ENCODE assay signal across 14 cellular contexts in genomic region chr17:2223617-2223927, GRCh38.
DNase-seq lines count a peak whose midpoint lies in the region; ATAC-seq, FAIRE-seq and TF ChIP-seq lines count a peak whose summit lies in the region.
"Had no signal": no experiment of that assay in that cellular context is flagged by ENCODE, and none has a peak within 500 bp of the region (broad histone marks: within the 10 kb centered on the region; RNA-seq: fewer than 3 reads in every experiment).

No MANE protein-coding gene starts in this region.

- dilution Hi-C loops in keratinocyte (cut with MboI; ENCODE audit: extremely low pct_ligation_motif_present, low sequenced_read_pairs), result no loop called here

- H3K27ac ChIP-seq in keratinocyte (ENCODE audit: control insufficient read depth, insufficient read depth, low read length), result no peak overlapping the region

- no peaks in the 10 kb centered on the region for H3K79me2 ChIP-seq in keratinocyte (ENCODE audit: control insufficient read depth, insufficient read depth, low read length)

- no peaks in the 10 kb centered on the region for H3K9me1 ChIP-seq in keratinocyte (ENCODE audit: control insufficient read depth, extremely low read depth, insufficient read depth, low read length)

- H3K4me2 ChIP-seq in keratinocyte (ENCODE audit: control insufficient read depth, extremely low read depth, insufficient read depth, low read depth, low read length), result peak overlapping the region; percentile 19

- H3K4me3 ChIP-seq in keratinocyte (ENCODE audit: control insufficient read depth in 2 of 3, extremely low read depth in 1 of 3, insufficient read depth in 2 of 3, low read depth in 1 of 3, low read length in 3 of 3), result no peak overlapping the region
- H3K4me3 ChIP-seq: coronary artery had no signal

- no peak overlapping the region for H3K9ac ChIP-seq in keratinocyte (ENCODE audit: control insufficient read depth, extremely low read depth, insufficient read depth, low read length)

- H3K9me3 Mint-ChIP-seq in T-helper 2 cell treated with Interferon-gamma antibody and Interleukin-4, amounts not matched to agents 5 μg/mL and 100 μg/mL, for 36 hours, result no peaks in the 10 kb centered on the region
- H3K9me3 Mint-ChIP-seq in activated T-helper 2 cell treated with anti-CD3 and anti-CD28 coated beads, Interferon-gamma antibody, Interleukin-2, Interleukin-4, amounts not matched to agents 10 μg/mL and 5 μg/mL and 100 μg/mL, durations not matched to agents 14 hours and 24 hours and 36 hours, result no peaks in the 10 kb centered on the region
- no peaks in the 10 kb centered on the region for H3K9me3 Mint-ChIP-seq in stimulated activated effector memory CD8-positive, alpha-beta T cell treated with anti-CD3 and anti-CD28 coated beads, Interleukin-12 subunit alpha, Interleukin-12 subunit beta, amount 100 ng/mL, for 72 hours
- H3K9me3 Mint-ChIP-seq: activated B cell treated with CpG ODN at 0.5 μM for 24 hours had no signal

- intact Hi-C loops in activated T-helper 2 cell treated with anti-CD3 and anti-CD28 coated beads, Interferon-gamma antibody, Interleukin-2, Interleukin-4, amounts not matched to agents 10 μg/mL and 5 μg/mL and 100 μg/mL, durations not matched to agents 14 hours and 24 hours and 36 hours (cut with micrococcal nuclease), result loop anchor here (1.0 to 2.0 kb wide), 3 partner anchors 8 to 28 kb away; no protein-coding TSS in a partner anchor

- FAIRE-seq in keratinocyte (lab: Jason Lieb, UNC), result no peak
- FAIRE-seq: H54 had no signal

- H3K27me3 ChIP-seq in keratinocyte (ENCODE audit: control insufficient read depth, extremely low read depth, insufficient read depth, low read length), result no peaks in the 10 kb centered on the region

- H3K4me1 Mint-ChIP-seq in T-helper 2 cell treated with Interferon-gamma antibody and Interleukin-4, amounts not matched to agents 5 μg/mL and 100 μg/mL, for 36 hours (ENCODE audit: low read depth), result peaks cover 33% of the 10 kb centered on the region
- H3K4me1 Mint-ChIP-seq in activated T-helper 2 cell treated with anti-CD3 and anti-CD28 coated beads, Interferon-gamma antibody, Interleukin-2, Interleukin-4, amounts not matched to agents 10 μg/mL and 5 μg/mL and 100 μg/mL, durations not matched to agents 14 hours and 24 hours and 36 hours (ENCODE audit: low read depth), result peaks cover 40% of the 10 kb centered on the region
- peaks cover 42% of the 10 kb centered on the region for H3K4me1 Mint-ChIP-seq in stimulated activated effector memory CD8-positive, alpha-beta T cell treated with anti-CD3 and anti-CD28 coated beads, Interleukin-12 subunit alpha, Interleukin-12 subunit beta, amount 100 ng/mL, for 72 hours

- peaks cover 31% of the 10 kb centered on the region for H3K36me3 Mint-ChIP-seq in T-helper 2 cell treated with Interferon-gamma antibody and Interleukin-4, amounts not matched to agents 5 μg/mL and 100 μg/mL, for 36 hours (ENCODE audit: low read depth)
- peaks cover 48% of the 10 kb centered on the region for H3K36me3 Mint-ChIP-seq in activated T-helper 2 cell treated with anti-CD3 and anti-CD28 coated beads, Interferon-gamma antibody, Interleukin-2, Interleukin-4, amounts not matched to agents 10 μg/mL and 5 μg/mL and 100 μg/mL, durations not matched to agents 14 hours and 24 hours and 36 hours (ENCODE audit: low read depth)
- H3K36me3 Mint-ChIP-seq in stimulated activated effector memory CD8-positive, alpha-beta T cell treated with anti-CD3 and anti-CD28 coated beads, Interleukin-12 subunit alpha, Interleukin-12 subunit beta, amount 100 ng/mL, for 72 hours, result peaks cover 29% of the 10 kb centered on the region

- peaks cover 40% of the 10 kb centered on the region for H3K4me1 ChIP-seq in keratinocyte (ENCODE audit: control insufficient read depth, extremely low read depth, insufficient read depth, low read length)

- H3K27me3 Mint-ChIP-seq in T-helper 2 cell treated with Interferon-gamma antibody and Interleukin-4, amounts not matched to agents 5 μg/mL and 100 μg/mL, for 36 hours (ENCODE audit: low read depth), result no peaks in the 10 kb centered on the region
- H3K27me3 Mint-ChIP-seq in activated T-helper 2 cell treated with anti-CD3 and anti-CD28 coated beads, Interferon-gamma antibody, Interleukin-2, Interleukin-4, amounts not matched to agents 10 μg/mL and 5 μg/mL and 100 μg/mL, durations not matched to agents 14 hours and 24 hours and 36 hours (ENCODE audit: low read depth), result no peaks in the 10 kb centered on the region
- H3K27me3 Mint-ChIP-seq: activated B cell treated with CpG ODN at 0.5 μM for 24 hours had no signal

- peaks cover 0 to 3% of the 10 kb centered on the region in 2 experiments for H3K36me3 ChIP-seq in keratinocyte (ENCODE audit: control insufficient read depth in 2 of 2, extremely low read depth in 1 of 2, insufficient read depth in 2 of 2, low read length in 2 of 2)

- H3K9me3 ChIP-seq in keratinocyte (ENCODE audit: control insufficient read depth, low read depth, low read length), result no peaks in the 10 kb centered on the region

- no peak for DNase-seq in T-helper 2 cell treated with Interferon-gamma antibody and Interleukin-4, amounts not matched to agents 5 μg/mL and 100 μg/mL, for 36 hours (ENCODE audit: low spot score)
- DNase-seq in T-helper 2 cell (no peak), keratinocyte (ENCODE audit: low read depth, low spot score) (no peak), GM10248 (ENCODE audit: extremely low spot score) (no peak)
- DNase-seq in activated T-helper 2 cell treated with anti-CD3 and anti-CD28 coated beads, Interferon-gamma antibody, Interleukin-2, Interleukin-4, amounts not matched to agents 10 μg/mL and 5 μg/mL and 100 μg/mL, durations not matched to agents 14 hours and 24 hours and 36 hours (ENCODE audit: low spot score), result no peak
- no peak for DNase-seq in stimulated activated effector memory CD8-positive, alpha-beta T cell treated with anti-CD3 and anti-CD28 coated beads, Interleukin-12 subunit alpha, Interleukin-12 subunit beta, amount 100 ng/mL, for 72 hours (ENCODE audit: low spot score in 2 of 2)
- DNase-seq: activated B cell treated with CpG ODN at 0.5 μM for 24 hours, DMS153, NCI-H1436, NCI-H748 treated with DMSO at 0.1 percent for 48 hours had no signal

- no peak for ATAC-seq in stimulated activated effector memory CD8-positive, alpha-beta T cell treated with anti-CD3 and anti-CD28 coated beads, Interleukin-12 subunit alpha, Interleukin-12 subunit beta, amount 100 ng/mL, for 72 hours
- ATAC-seq in GM19455 (IDR thresholded peaks at IDR 0.05; ENCODE audit: unreplicated experiment), result no peak
- no peak for ATAC-seq in HG03095 (IDR thresholded peaks at IDR 0.05; ENCODE audit: unreplicated experiment)

- H2AFZ ChIP-seq in keratinocyte (ENCODE audit: control insufficient read depth, low read length), result no peak overlapping the region

- CTCF ChIA-PET in GM10248 (lab: Yijun Ruan, JAX), result interaction anchor here (0.6 to 8.2 kb wide), 20 partner anchors 8 to 170 kb away, joined by 3 to 76 read pairs (median 4); partner anchors contain the start of genes HIC1 and SGSM2

- H3K27ac Mint-ChIP-seq in T-helper 2 cell treated with Interferon-gamma antibody and Interleukin-4, amounts not matched to agents 5 μg/mL and 100 μg/mL, for 36 hours, result no peak overlapping the region
- H3K27ac Mint-ChIP-seq in activated T-helper 2 cell treated with anti-CD3 and anti-CD28 coated beads, Interferon-gamma antibody, Interleukin-2, Interleukin-4, amounts not matched to agents 10 μg/mL and 5 μg/mL and 100 μg/mL, durations not matched to agents 14 hours and 24 hours and 36 hours, result peak overlapping the region; percentile 61
- peak overlapping the region; percentile 41 for H3K27ac Mint-ChIP-seq in stimulated activated effector memory CD8-positive, alpha-beta T cell treated with anti-CD3 and anti-CD28 coated beads, Interleukin-12 subunit alpha, Interleukin-12 subunit beta, amount 100 ng/mL, for 72 hours
- H3K27ac Mint-ChIP-seq: activated B cell treated with CpG ODN at 0.5 μM for 24 hours had no signal

- no peaks in the 10 kb centered on the region for H4K20me1 ChIP-seq in keratinocyte (ENCODE audit: control insufficient read depth, extremely low read depth, insufficient read depth, low read length)

- POLR2A ChIA-PET in GM10248 (lab: Yijun Ruan, JAX), result interaction anchor here (0.6 to 1.1 kb wide), 2 partner anchors 16 to 58 kb away, joined by 3 read pairs; no protein-coding TSS in a partner anchor

- H3K4me3 Mint-ChIP-seq in T-helper 2 cell treated with Interferon-gamma antibody and Interleukin-4, amounts not matched to agents 5 μg/mL and 100 μg/mL, for 36 hours, result peak overlapping the region; percentile 7
- no peak overlapping the region for H3K4me3 Mint-ChIP-seq in activated T-helper 2 cell treated with anti-CD3 and anti-CD28 coated beads, Interferon-gamma antibody, Interleukin-2, Interleukin-4, amounts not matched to agents 10 μg/mL and 5 μg/mL and 100 μg/mL, durations not matched to agents 14 hours and 24 hours and 36 hours (ENCODE audit: low read depth)
- H3K4me3 Mint-ChIP-seq in stimulated activated effector memory CD8-positive, alpha-beta T cell treated with anti-CD3 and anti-CD28 coated beads, Interleukin-12 subunit alpha, Interleukin-12 subunit beta, amount 100 ng/mL, for 72 hours, result peak overlapping the region; percentile 59
- H3K4me3 Mint-ChIP-seq: activated B cell treated with CpG ODN at 0.5 μM for 24 hours had no signal

- TF ChIP-seq CTCF in keratinocyte (optimal IDR thresholded peaks at IDR 0.05 in 1 of 3, IDR thresholded peaks at IDR 0.05 in 1 of 3, conservative IDR thresholded peaks at IDR 0.05 in 1 of 3; ENCODE audit: extremely low read depth in 1 of 3, insufficient read depth in 2 of 3, low read length in 3 of 3) (no peak), GM10248 (IDR thresholded peaks at IDR 0.05; ENCODE audit: control extremely low read depth, extremely low read depth, low read depth, missing control alignments) (no peak)
